17 cellular contexts compared by ENCODE assay signal in genomic region chr6:82908661-82909060, GRCh38.
"Had no signal": no experiment of that assay in that cellular context is flagged by ENCODE, and none has a peak within 500 bp of the region (broad histone marks: within the 10 kb centered on the region; RNA-seq: fewer than 3 reads in every experiment).

No MANE protein-coding gene starts in this region.

- H3K27me3 Mint-ChIP-seq: stimulated activated naive B cell treated with anti-CD40 and anti-IgM and Interleukin-4, amounts not matched to agents 10 μg/mL and 1 μg/mL and 100 μg/mL, for 72 hours had no signal

- H3K4me1 Mint-ChIP-seq: stimulated activated naive B cell treated with anti-CD40 and anti-IgM and Interleukin-4, amounts not matched to agents 10 μg/mL and 1 μg/mL and 100 μg/mL, for 72 hours had no signal

- H3K27me3 ChIP-seq: tibial artery, vagina had no signal

- H3K27ac Mint-ChIP-seq: stimulated activated naive B cell treated with anti-CD40 and anti-IgM and Interleukin-4, amounts not matched to agents 10 μg/mL and 1 μg/mL and 100 μg/mL, for 72 hours had no signal

- H3K4me3 Mint-ChIP-seq: neural crest cell; stimulated activated naive B cell treated with anti-CD40 and anti-IgM and Interleukin-4, amounts not matched to agents 10 μg/mL and 1 μg/mL and 100 μg/mL, for 72 hours had no signal

- H3K9me3 ChIP-seq: tibial artery, vagina had no signal

- DNase-seq: activated CD4-positive, alpha-beta T cell treated with anti-CD3 and anti-CD28 coated beads, Interleukin-2, amount 50 U/mL, for 4 hours; activated CD4-positive, CD25-positive, alpha-beta regulatory T cell treated with anti-CD3 and anti-CD28 coated beads, Interleukin-2, amount 50 U/mL, for 72 hours; activated naive CD4-positive, alpha-beta T cell treated with Interleukin-2 at 50 U/mL for 16 hours; activated T-cell treated with anti-CD3 and anti-CD28 coated beads for 4 hours; aorta; glutamatergic neuron; kidney glomerular epithelial cell; retina; stimulated activated CD4-positive, alpha-beta T cell treated with anti-CD3 and anti-CD28 coated beads, Interleukin-2, amount 100 ng/mL, for 48 hours; stimulated activated naive B cell treated with anti-CD40 and anti-IgM and Interleukin-4, amounts not matched to agents 10 μg/mL and 1 μg/mL and 100 μg/mL, for 72 hours; T-helper 1 cell; T1000; tibial artery had no signal

- ATAC-seq: esophagus mucosa; stimulated activated naive B cell treated with anti-CD40 and anti-IgM and Interleukin-4, amounts not matched to agents 10 μg/mL and 1 μg/mL and 100 μg/mL, for 72 hours had no signal

- H3K27ac ChIP-seq: parathyroid adenoma, tibial artery, vagina had no signal

- H3K4me1 ChIP-seq: parathyroid adenoma, tibial artery had no signal

- H3K36me3 ChIP-seq: tibial artery, vagina had no signal

- H3K4me3 ChIP-seq: tibial artery, vagina had no signal

- H3K9me3 Mint-ChIP-seq: neural crest cell; stimulated activated naive B cell treated with anti-CD40 and anti-IgM and Interleukin-4, amounts not matched to agents 10 μg/mL and 1 μg/mL and 100 μg/mL, for 72 hours had no signal
